Comparison of ENCODE assay signal across 2 cellular contexts in the genomic region with DNA sequence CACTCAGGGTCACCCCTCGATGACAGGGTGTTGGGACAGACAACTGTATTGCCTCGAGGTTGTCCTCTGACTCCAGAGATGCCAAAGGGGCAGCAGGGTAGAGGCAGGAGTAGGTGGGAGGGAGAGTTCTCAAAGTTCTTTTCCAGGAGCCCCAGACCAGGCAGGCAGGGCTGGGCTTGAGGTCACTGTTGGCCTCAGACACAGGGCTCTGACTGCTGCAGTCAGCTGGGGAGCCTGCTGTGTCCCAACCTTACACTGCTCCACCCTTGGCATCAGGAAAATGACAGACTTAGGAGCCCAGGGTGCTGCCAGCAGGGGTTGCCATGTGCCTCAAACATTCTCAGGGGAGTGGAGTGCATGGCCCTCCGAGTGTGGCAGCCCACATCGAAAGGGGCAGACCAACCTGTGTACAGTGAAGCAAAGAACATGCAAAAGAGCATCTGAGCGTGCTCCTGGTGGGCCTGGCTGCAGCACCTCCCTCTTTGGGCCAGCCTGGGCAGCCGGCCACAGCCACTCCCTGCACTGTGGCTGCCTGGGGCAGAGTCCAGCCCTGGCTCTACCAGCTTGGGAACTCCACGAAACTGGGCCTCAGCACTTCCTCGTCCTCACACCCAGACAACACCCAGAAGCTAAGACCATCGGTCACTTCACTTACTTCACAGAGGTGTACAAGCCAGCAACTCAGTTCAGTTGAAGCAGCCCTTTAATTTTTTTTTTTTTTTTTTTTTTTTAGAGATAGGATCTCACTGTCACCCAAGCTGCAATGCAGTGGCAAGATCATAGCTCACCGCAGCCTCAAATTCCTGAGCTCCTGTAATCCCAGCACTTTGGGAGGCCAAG.
TF ChIP-seq lines count a peak whose summit lies in the region.

No MANE protein-coding gene starts in this region.

TF ChIP-seq in GM12878, 131 proteins besides CTCF, POLR2A, EP300 and RAD21:
- TF ChIP-seq SREBF1 (IDR thresholded peaks at IDR 0.05; ENCODE audit: low read length) (no peak), IRF4 (IDR thresholded peaks at IDR 0.05; ENCODE audit: low read depth, low read length) (no peak), NR2F1 (conservative IDR thresholded peaks at IDR 0.05) (no peak), FOS (IDR thresholded peaks at IDR 0.05; ENCODE audit: borderline replicate concordance, extremely low read depth, insufficient read length) (no peak), HDAC2 (IDR thresholded peaks at IDR 0.05) (no peak), ETV6 (conservative IDR thresholded peaks at IDR 0.05 in 1 of 2, IDR thresholded peaks at IDR 0.05 in 1 of 2; ENCODE audit: borderline replicate concordance in 1 of 2, low read depth in 1 of 2) (no peak), SMAD5 (IDR thresholded peaks at IDR 0.05; ENCODE audit: low read depth) (no peak), STAT1 (conservative IDR thresholded peaks at IDR 0.05) (no peak), CEBPB (IDR thresholded peaks at IDR 0.05; ENCODE audit: borderline replicate concordance in 1 of 2, low read depth in 2 of 2, low read length in 2 of 2) (no peak)
- TF ChIP-seq, protein P1, sequence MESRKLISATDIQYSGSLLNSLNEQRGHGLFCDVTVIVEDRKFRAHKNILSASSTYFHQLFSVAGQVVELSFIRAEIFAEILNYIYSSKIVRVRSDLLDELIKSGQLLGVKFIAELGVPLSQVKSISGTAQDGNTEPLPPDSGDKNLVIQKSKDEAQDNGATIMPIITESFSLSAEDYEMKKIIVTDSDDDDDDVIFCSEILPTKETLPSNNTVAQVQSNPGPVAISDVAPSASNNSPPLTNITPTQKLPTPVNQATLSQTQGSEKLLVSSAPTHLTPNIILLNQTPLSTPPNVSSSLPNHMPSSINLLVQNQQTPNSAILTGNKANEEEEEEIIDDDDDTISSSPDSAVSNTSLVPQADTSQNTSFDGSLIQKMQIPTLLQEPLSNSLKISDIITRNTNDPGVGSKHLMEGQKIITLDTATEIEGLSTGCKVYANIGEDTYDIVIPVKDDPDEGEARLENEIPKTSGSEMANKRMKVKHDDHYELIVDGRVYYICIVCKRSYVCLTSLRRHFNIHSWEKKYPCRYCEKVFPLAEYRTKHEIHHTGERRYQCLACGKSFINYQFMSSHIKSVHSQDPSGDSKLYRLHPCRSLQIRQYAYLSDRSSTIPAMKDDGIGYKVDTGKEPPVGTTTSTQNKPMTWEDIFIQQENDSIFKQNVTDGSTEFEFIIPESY (IDR thresholded peaks at IDR 0.05): no peak

TF ChIP-seq in liver, 16 proteins besides CTCF, POLR2A, EP300 and RAD21:
- TF ChIP-seq EGR1 (IDR thresholded peaks at IDR 0.05; ENCODE audit: low read depth in 2 of 2) (no peak), RXRA (IDR thresholded peaks at IDR 0.05) (peak; percentile 48 to 61), HNF4G (IDR thresholded peaks at IDR 0.05) (peak; percentile 94), FOXA2 (IDR thresholded peaks at IDR 0.05) (no peak), YY1 (IDR thresholded peaks at IDR 0.05) (peak; percentile 25), TAF1 (conservative IDR thresholded peaks at IDR 0.05) (peak; percentile 14), FOXA1 (IDR thresholded peaks at IDR 0.05) (no peak), GABPA (IDR thresholded peaks at IDR 0.05 in 1 of 2, conservative IDR thresholded peaks at IDR 0.05 in 1 of 2) (no peak), SP1 (IDR thresholded peaks at IDR 0.05) (peak; percentile 97), HNF4A (conservative IDR thresholded peaks at IDR 0.05) (peak; percentile 96), JUND (IDR thresholded peaks at IDR 0.05) (peak in 1 of 2 donors; percentile 56), NR2F2 (IDR thresholded peaks at IDR 0.05) (no peak)
- TF ChIP-seq, protein P1 (IDR thresholded peaks at IDR 0.05): no peak
- TF ChIP-seq, protein P2, sequence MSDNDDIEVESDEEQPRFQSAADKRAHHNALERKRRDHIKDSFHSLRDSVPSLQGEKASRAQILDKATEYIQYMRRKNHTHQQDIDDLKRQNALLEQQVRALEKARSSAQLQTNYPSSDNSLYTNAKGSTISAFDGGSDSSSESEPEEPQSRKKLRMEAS (IDR thresholded peaks at IDR 0.05): peak; percentile 60
- TF ChIP-seq, protein P3, sequence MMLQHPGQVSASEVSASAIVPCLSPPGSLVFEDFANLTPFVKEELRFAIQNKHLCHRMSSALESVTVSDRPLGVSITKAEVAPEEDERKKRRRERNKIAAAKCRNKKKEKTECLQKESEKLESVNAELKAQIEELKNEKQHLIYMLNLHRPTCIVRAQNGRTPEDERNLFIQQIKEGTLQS (IDR thresholded peaks at IDR 0.05): no peak
- TF ChIP-seq, protein P4, sequence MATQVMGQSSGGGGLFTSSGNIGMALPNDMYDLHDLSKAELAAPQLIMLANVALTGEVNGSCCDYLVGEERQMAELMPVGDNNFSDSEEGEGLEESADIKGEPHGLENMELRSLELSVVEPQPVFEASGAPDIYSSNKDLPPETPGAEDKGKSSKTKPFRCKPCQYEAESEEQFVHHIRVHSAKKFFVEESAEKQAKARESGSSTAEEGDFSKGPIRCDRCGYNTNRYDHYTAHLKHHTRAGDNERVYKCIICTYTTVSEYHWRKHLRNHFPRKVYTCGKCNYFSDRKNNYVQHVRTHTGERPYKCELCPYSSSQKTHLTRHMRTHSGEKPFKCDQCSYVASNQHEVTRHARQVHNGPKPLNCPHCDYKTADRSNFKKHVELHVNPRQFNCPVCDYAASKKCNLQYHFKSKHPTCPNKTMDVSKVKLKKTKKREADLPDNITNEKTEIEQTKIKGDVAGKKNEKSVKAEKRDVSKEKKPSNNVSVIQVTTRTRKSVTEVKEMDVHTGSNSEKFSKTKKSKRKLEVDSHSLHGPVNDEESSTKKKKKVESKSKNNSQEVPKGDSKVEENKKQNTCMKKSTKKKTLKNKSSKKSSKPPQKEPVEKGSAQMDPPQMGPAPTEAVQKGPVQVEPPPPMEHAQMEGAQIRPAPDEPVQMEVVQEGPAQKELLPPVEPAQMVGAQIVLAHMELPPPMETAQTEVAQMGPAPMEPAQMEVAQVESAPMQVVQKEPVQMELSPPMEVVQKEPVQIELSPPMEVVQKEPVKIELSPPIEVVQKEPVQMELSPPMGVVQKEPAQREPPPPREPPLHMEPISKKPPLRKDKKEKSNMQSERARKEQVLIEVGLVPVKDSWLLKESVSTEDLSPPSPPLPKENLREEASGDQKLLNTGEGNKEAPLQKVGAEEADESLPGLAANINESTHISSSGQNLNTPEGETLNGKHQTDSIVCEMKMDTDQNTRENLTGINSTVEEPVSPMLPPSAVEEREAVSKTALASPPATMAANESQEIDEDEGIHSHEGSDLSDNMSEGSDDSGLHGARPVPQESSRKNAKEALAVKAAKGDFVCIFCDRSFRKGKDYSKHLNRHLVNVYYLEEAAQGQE (IDR thresholded peaks at IDR 0.05): no peak
